ENCODE assay signal across 9 cellular contexts in genomic region chr18:10851824-10852225, GRCh38.
DNase-seq lines count a peak whose midpoint lies in the region; ATAC-seq and TF ChIP-seq lines count a peak whose summit lies in the region.
"Had no signal": no experiment of that assay in that cellular context is flagged by ENCODE, and none has a peak within 500 bp of the region (broad histone marks: within the 10 kb centered on the region; RNA-seq: fewer than 3 reads in every experiment).

No MANE protein-coding gene starts in this region.

- H3K4me3 ChIP-seq in coronary artery = no peak overlapping the region

- in situ Hi-C loops in Caki2 (cut with HindIII; ENCODE audit: low pct_unique_long_range_greater_than_20kb, low sequenced_read_pairs) = no loop called here

- H3K36me3 Mint-ChIP-seq in HFFc6 (ENCODE audit: low read depth) = no peaks in the 10 kb centered on the region
- H3K36me3 Mint-ChIP-seq: naive thymus-derived CD8-positive, alpha-beta T cell had no signal

- H3K27ac Mint-ChIP-seq in HFFc6 = no peak overlapping the region
- H3K27ac Mint-ChIP-seq: naive thymus-derived CD8-positive, alpha-beta T cell had no signal

- peaks cover 11% of the 10 kb centered on the region for H3K27me3 Mint-ChIP-seq in HFFc6 (ENCODE audit: insufficient read depth)

- H3K27ac ChIP-seq in coronary artery = no peak overlapping the region

- ATAC-seq in HG03432 (IDR thresholded peaks at IDR 0.05; ENCODE audit: unreplicated experiment) = no peak
- no peak for ATAC-seq in GM21825 (IDR thresholded peaks at IDR 0.05; ENCODE audit: unreplicated experiment)
- ATAC-seq: naive thymus-derived CD8-positive, alpha-beta T cell had no signal

- no peaks in the 10 kb centered on the region for H3K9me3 Mint-ChIP-seq in HFFc6
- H3K9me3 Mint-ChIP-seq: naive thymus-derived CD8-positive, alpha-beta T cell had no signal

- TF ChIP-seq CTCF in HFFc6 (IDR thresholded peaks at IDR 0.05) (peak; percentile 89), coronary artery (IDR thresholded peaks at IDR 0.05) (peak; percentile 27)

- no peak overlapping the region for H3K4me3 Mint-ChIP-seq in HFFc6
- H3K4me3 Mint-ChIP-seq: naive thymus-derived CD8-positive, alpha-beta T cell had no signal

- peak; percentile 45 for DNase-seq in Caki2 (ENCODE audit: low read depth)
- peak; percentile 52 for DNase-seq in HFFc6
- peak; percentile 21 to 45 for DNase-seq in NOMO-1 (lab: John Stamatoyannopoulos, UW; ENCODE audit: unreplicated experiment in 2 of 2)
- no peak for DNase-seq in coronary artery (ENCODE audit: low spot score)
- DNase-seq in midbrain (lab: John Stamatoyannopoulos, UW) = peak; percentile 60
- DNase-seq in nucleus accumbens (lab: John Stamatoyannopoulos, UW) = no peak

- H3K4me1 Mint-ChIP-seq in HFFc6 (ENCODE audit: low read depth) = 0 out of 2 replicates have a peak, but pooled peaks cover 5% of the 10 kb centered on the region
- H3K4me1 Mint-ChIP-seq: naive thymus-derived CD8-positive, alpha-beta T cell had no signal

Comparison
In these comparisons a context has a peak if more than half of its experiments do, and no peak if none do; other contexts are left out.
1. DNase-seq: peak in Caki2 (single experiment), HFFc6 (single experiment), NOMO-1 (2 of 2) and midbrain (single experiment); none in coronary artery (single experiment) and nucleus accumbens (0 of 56).